ENCODE assay signal across 21 cellular contexts in genomic region chr1:209497729-209498128, GRCh38.
"Had no signal": no experiment of that assay in that cellular context is flagged by ENCODE, and none has a peak within 500 bp of the region (broad histone marks: within the 10 kb centered on the region; RNA-seq: fewer than 3 reads in every experiment).

No MANE protein-coding gene starts in this region.

- ATAC-seq: heart right ventricle, left lobe of liver, lower lobe of right lung, natural killer cell had no signal

- H3K27ac ChIP-seq: ascending aorta, brain microvascular endothelial cell, heart right ventricle, lower lobe of right lung, prostate gland, spleen, thoracic aorta, vagina had no signal

- FAIRE-seq: kidney had no signal

- H3K4me1 ChIP-seq: ascending aorta, heart right ventricle, lower lobe of right lung, prostate gland, vagina had no signal

- H3K9me3 ChIP-seq: prostate gland, thoracic aorta, vagina had no signal

- DNase-seq: activated CD4-positive, alpha-beta memory T cell treated with anti-CD3 and anti-CD28 coated beads, Interleukin-2, amount 10 ng/mL, durations not matched to agents 7 days and 5 days; activated CD4-positive, alpha-beta T cell treated with anti-CD3 and anti-CD28 coated beads, Interleukin-2, amount 10 ng/mL, durations not matched to agents 24 days and 14 days; activated effector memory CD4-positive, alpha-beta T cell treated with anti-CD3 and anti-CD28 coated beads, Interleukin-2, amount 50 U/mL, for 16 hours; brain microvascular endothelial cell; central memory CD4-positive, alpha-beta T cell; dermis blood vessel endothelial cell; effector CD8-positive, alpha-beta T cell; erythroblast; foreskin fibroblast; heart right ventricle; kidney; lower lobe of right lung; natural killer cell; spleen; stimulated activated CD4-positive, alpha-beta T cell treated with anti-CD3 and anti-CD28 coated beads, Interleukin-4, amount 100 ng/mL, for 1 hour; stimulated activated naive CD4-positive, alpha-beta T cell treated with Interleukin-2 at 50 U/mL for 16 hours had no signal

- H3K36me3 ChIP-seq: ascending aorta, brain microvascular endothelial cell, heart right ventricle, lower lobe of right lung, prostate gland, spleen, thoracic aorta, vagina had no signal

- H3K27me3 ChIP-seq: ascending aorta, brain microvascular endothelial cell, vagina had no signal

- H3K4me3 ChIP-seq: ascending aorta, heart right ventricle, lower lobe of right lung, prostate gland, spleen, thoracic aorta, vagina had no signal
